Comparison of ENCODE assay signal across 10 cellular contexts in genomic region chrX:131262738-131263679, GRCh38. TPM values are rescaled to one million over a fixed set of nuclear protein-coding genes. Genes with fewer than 3 reads are reported as not detected.
DNase-seq lines count a peak whose midpoint lies in the region; ATAC-seq and TF ChIP-seq lines count a peak whose summit lies in the region.
"Had no signal": no experiment of that assay in that cellular context is flagged by ENCODE, and none has a peak within 500 bp of the region (broad histone marks: within the 10 kb centered on the region; RNA-seq: fewer than 3 reads in every experiment).

No MANE protein-coding gene starts in this region.

- H3K36me3 ChIP-seq in BE2C (no peaks in the 10 kb centered on the region), SJCRH30 (no peaks in the 10 kb centered on the region)
- H3K36me3 ChIP-seq: suprapubic skin had no signal

- peak; percentile 50 for TF ChIP-seq CTCF in BE2C (IDR thresholded peaks at IDR 0.05; ENCODE audit: low read depth, low read length)
- no peak for TF ChIP-seq CTCF in glutamatergic neuron (IDR thresholded peaks at IDR 0.05; ENCODE audit: partially characterized antibody, unreplicated experiment)

- H3K4me1 Mint-ChIP-seq in glutamatergic neuron (ENCODE audit: low read depth, unreplicated experiment): peaks cover 2% of the 10 kb centered on the region

- H3K27ac Mint-ChIP-seq in glutamatergic neuron (ENCODE audit: unreplicated experiment): no peak overlapping the region

- H3K27me3 ChIP-seq in BE2C (no peaks in the 10 kb centered on the region), SJCRH30 (no peaks in the 10 kb centered on the region)
- H3K27me3 ChIP-seq: suprapubic skin had no signal

- H3K9me3 Mint-ChIP-seq in glutamatergic neuron (ENCODE audit: unreplicated experiment): peaks cover 2% of the 10 kb centered on the region

- H3K4me3 ChIP-seq in BE2C (ENCODE audit: low read depth, low read length): no peak overlapping the region
- H3K4me3 ChIP-seq in SJCRH30: no peak overlapping the region
- H3K4me3 ChIP-seq: suprapubic skin had no signal

- no peak overlapping the region for H3K4me3 Mint-ChIP-seq in glutamatergic neuron (ENCODE audit: unreplicated experiment)

- H3K9me3 ChIP-seq in BE2C: no peaks in the 10 kb centered on the region
- H3K9me3 ChIP-seq in SJCRH30 (replicated peaks): no peaks in the 10 kb centered on the region
- H3K9me3 ChIP-seq: suprapubic skin had no signal

- no peak overlapping the region for H3K27ac ChIP-seq in SJCRH30
- H3K27ac ChIP-seq: suprapubic skin had no signal

- peak; percentile 25 for DNase-seq in BE2C
- DNase-seq in SJCRH30: peak; percentile 11 to 43
- peak; percentile 36 for DNase-seq in glutamatergic neuron
- no peak for DNase-seq in Ammon's horn (ENCODE audit: low spot score)
- DNase-seq in NCI-H2081 treated with DMSO at 0.1 percent for 48 hours (lab: John Stamatoyannopoulos, UW): no peak

- H3K4me1 ChIP-seq in BE2C (no peaks in the 10 kb centered on the region), SJCRH30 (no peaks in the 10 kb centered on the region)
- H3K4me1 ChIP-seq: suprapubic skin had no signal

- ATAC-seq in GM19463 (IDR thresholded peaks at IDR 0.05; ENCODE audit: unreplicated experiment) (peak; percentile 57), HG03045 (IDR thresholded peaks at IDR 0.05; ENCODE audit: unreplicated experiment) (no peak), GM18519 (IDR thresholded peaks at IDR 0.05; ENCODE audit: low FRiP score, unreplicated experiment) (no peak)

- H3K36me3 Mint-ChIP-seq in glutamatergic neuron (ENCODE audit: unreplicated experiment): no peaks in the 10 kb centered on the region

- no peaks in the 10 kb centered on the region for H3K27me3 Mint-ChIP-seq in glutamatergic neuron (ENCODE audit: unreplicated experiment)

RNA-seq across cellular contexts. Expression of gene IGSF1, which starts 26.1 kb away (rescaled TPM):
- polyA plus RNA-seq in BE2C (2012; ENCODE audit: insufficient read depth, insufficient read length, low read depth): not detected
- total RNA-seq in SJCRH30 (2014; rRNA removed; shearing (Covaris generic)): not detected in 2 replicates
- 3.0 TPM for total RNA-seq in glutamatergic neuron (ENCODE audit: unreplicated experiment)
- total RNA-seq: activated CD8-positive, alpha-beta memory T cell treated with anti-CD3 and anti-CD28 coated beads for 36 hours had no signal

Comparison
In these comparisons a context has a peak if more than half of its experiments do, and no peak if none do; other contexts are left out.
1. DNase-seq: peak in BE2C (single experiment), SJCRH30 (2 of 2) and glutamatergic neuron (single experiment); none in Ammon's horn (single experiment) and NCI-H2081 treated with DMSO at 0.1 percent for 48 hours (single experiment).